Comparison of ENCODE assay signal across 10 cellular contexts in genomic region chr3:170815340-170815739, GRCh38. TPM values are rescaled to one million over a fixed set of nuclear protein-coding genes. Genes with fewer than 3 reads are reported as not detected.
DNase-seq lines count a peak whose midpoint lies in the region; ATAC-seq, FAIRE-seq and TF ChIP-seq lines count a peak whose summit lies in the region.
"Had no signal": no experiment of that assay in that cellular context is flagged by ENCODE, and none has a peak within 500 bp of the region (broad histone marks: within the 10 kb centered on the region; RNA-seq: fewer than 3 reads in every experiment).

No MANE protein-coding gene starts in this region.

- TF ChIP-seq CTCF in bronchial epithelial cell (IDR thresholded peaks at IDR 0.05; ENCODE audit: insufficient read depth, low read length, severe bottlenecking) (no peak), stomach (IDR thresholded peaks at IDR 0.05) (no peak), tibial artery (IDR thresholded peaks at IDR 0.05) (no peak)

- TF ChIP-seq EP300 in stomach (IDR thresholded peaks at IDR 0.05), result no peak

- H3K36me3 ChIP-seq in bronchial epithelial cell (ENCODE audit: control insufficient read depth, insufficient read depth, low read length), result no peaks in the 10 kb centered on the region
- H3K36me3 ChIP-seq in stomach, result no peaks in the 10 kb centered on the region
- no peaks in the 10 kb centered on the region for H3K36me3 ChIP-seq in tibial artery
- H3K36me3 ChIP-seq: ascending aorta had no signal

- FAIRE-seq in bronchial epithelial cell (lab: Jason Lieb, UNC), result no peak

- H3K27me3 ChIP-seq in bronchial epithelial cell (ENCODE audit: control insufficient read depth, insufficient read depth, low read length), result no peaks in the 10 kb centered on the region
- H3K27me3 ChIP-seq in stomach, result no peaks in the 10 kb centered on the region
- no peaks in the 10 kb centered on the region for H3K27me3 ChIP-seq in tibial artery
- H3K27me3 ChIP-seq: ascending aorta had no signal

- in situ Hi-C loops in KBM-7 (cut with MboI; ENCODE audit: low pct_unique_long_range_greater_than_20kb, low sequenced_read_pairs), result loop anchor here (25.0 kb wide), 1 partner anchor 403 kb away; the partner anchor contains the start of gene CLDN11

- DNase-seq in KBM-7 (peak; percentile 45), NCI-H226 (peak; percentile 39), bronchial epithelial cell (ENCODE audit: low read depth) (peak; percentile 27), stomach (peak; percentile 62), tibial artery (no peak)
- DNase-seq: activated CD4-positive, alpha-beta T cell treated with anti-CD3 and anti-CD28 coated beads, Interleukin-2, amount 50 U/mL, for 1 hour; naive thymus-derived CD4-positive, alpha-beta T cell had no signal

- H3K4me1 ChIP-seq in stomach (peaks cover 0 to 13% (median 6%) of the 10 kb centered on the region in 4 donors), tibial artery (peaks cover 0 to 15% (median 5%) of the 10 kb centered on the region in 4 donors)

- H3K9me3 ChIP-seq in stomach (no peaks in the 10 kb centered on the region), tibial artery (no peaks in the 10 kb centered on the region)
- H3K9me3 ChIP-seq: ascending aorta had no signal

- WGBS in stomach, 5 donors, result 23 to 34% (median 31%) methylated on average over 8 of the region's 8 CpGs

- TF ChIP-seq POLR2A in stomach (IDR thresholded peaks at IDR 0.05), result no peak

- H3K27ac ChIP-seq in stomach, result no peak overlapping the region
- H3K27ac ChIP-seq in tibial artery, result no peak overlapping the region
- H3K27ac ChIP-seq: ascending aorta had no signal

- H3K4me3 ChIP-seq in bronchial epithelial cell (ENCODE audit: low read depth, low read length) (no peak overlapping the region), stomach (no peak overlapping the region), tibial artery (no peak overlapping the region)
- H3K4me3 ChIP-seq: ascending aorta had no signal

- no peak for ATAC-seq in HG02852 (IDR thresholded peaks at IDR 0.05; ENCODE audit: unreplicated experiment)
- ATAC-seq in HG03378 (IDR thresholded peaks at IDR 0.05; ENCODE audit: unreplicated experiment), result no peak
- ATAC-seq: naive thymus-derived CD4-positive, alpha-beta T cell had no signal

- intact Hi-C loops in stomach (cut with DNase I; ENCODE audit: low total_unique reads), result no loop called here
- intact Hi-C loops in tibial artery (cut with DNase I; ENCODE audit: low total_unique reads), result no loop called here

RNA-seq across cellular contexts. Expression of gene RPL22L1, which starts 54.7 kb away (rescaled TPM):
- total RNA-seq in bronchial epithelial cell, result 71.3 and 116 TPM in 2 replicates
- total RNA-seq in stomach, result 10 to 100 TPM in 4 of 5 donors, not detected in 1; 22.2 to 57.8 (median 30.5) TPM
- 100 to 1,000 TPM; 124 to 162 (median 156) TPM for polyA plus RNA-seq in stomach

Comparison
In these comparisons a context has a peak if more than half of its experiments do, and no peak if none do; other contexts are left out.
1. DNase-seq: peak in KBM-7 (single experiment), NCI-H226 (single experiment), bronchial epithelial cell (single experiment) and stomach (single experiment); none in tibial artery (0 of 2).